8 cellular contexts compared by ENCODE assay signal in genomic region chr12:12081836-12082497, GRCh38. TPM values are rescaled to one million over a fixed set of nuclear protein-coding genes. Genes with fewer than 3 reads are reported as not detected.
A peak's percentile ranks its signal among the peaks of the same experiment; 100 is the strongest.
DNase-seq lines count a peak whose midpoint lies in the region; ATAC-seq and TF ChIP-seq lines count a peak whose summit lies in the region.

No MANE protein-coding gene starts in this region.

- H3K27me3 ChIP-seq in duodenal mucosa (ENCODE audit: control insufficient read depth in 1 of 2, insufficient read depth in 2 of 2, low read length in 2 of 2), result no peaks in the 10 kb centered on the region

- H3K4me1 ChIP-seq in duodenal mucosa (ENCODE audit: control insufficient read depth in 1 of 2, insufficient read depth in 2 of 2, low read length in 2 of 2) (peaks cover 7 to 12% of the 10 kb centered on the region in 2 donors), mucosa of descending colon (ENCODE audit: low read depth) (peaks cover 13% of the 10 kb centered on the region)

- peaks cover 0 to 22% of the 10 kb centered on the region in 2 donors for H3K36me3 ChIP-seq in duodenal mucosa (ENCODE audit: control insufficient read depth in 1 of 2, insufficient read depth in 2 of 2, low read length in 2 of 2)
- H3K36me3 ChIP-seq in mucosa of descending colon (ENCODE audit: low read depth), result no peaks in the 10 kb centered on the region

- H3K9me3 ChIP-seq in duodenal mucosa (ENCODE audit: control insufficient read depth in 1 of 2, low read length in 2 of 2) (no peaks in the 10 kb centered on the region), mucosa of descending colon (no peaks in the 10 kb centered on the region)

- no peak for TF ChIP-seq CTCF in mucosa of descending colon (IDR thresholded peaks at IDR 0.05)

- ATAC-seq in HG02610 (IDR thresholded peaks at IDR 0.05; ENCODE audit: unreplicated experiment), result peak; percentile 45
- ATAC-seq in mucosa of descending colon, result peak; percentile 95

- intact Hi-C loops in mucosa of descending colon (cut with DNase I, micrococcal nuclease), result no loop called here

- DNase-seq in ELR (ENCODE audit: low read depth) (peak; percentile 61), NCI-H748 treated with DMSO at 0.1 percent for 48 hours (lab: John Stamatoyannopoulos, UW) (peak; percentile 1), mucosa of descending colon (peak; percentile 76 to 83 (median 82)), DMS79 treated with DMSO at 0.1 percent for 48 hours (lab: John Stamatoyannopoulos, UW) (no peak)
- DNase-seq in stimulated activated CD4-positive, alpha-beta T cell treated with anti-CD3 and anti-CD28 coated beads, Interleukin-1b, Interleukin-23, amount 100 ng/mL, for 48 hours, result no peak
- DNase-seq in stimulated activated CD4-positive, alpha-beta T cell treated with anti-CD3 and anti-CD28 coated beads, Interleukin-4, amount 100 ng/mL, for 24 hours, result no peak

- H3K4me3 ChIP-seq in duodenal mucosa (ENCODE audit: low read depth in 1 of 2, low read length in 2 of 2) (no peak overlapping the region), mucosa of descending colon (no peak overlapping the region)

- H3K27ac ChIP-seq in duodenal mucosa (ENCODE audit: low read depth, low read length), result peak overlapping the region; percentile 73

- H3K9ac ChIP-seq in duodenal mucosa (ENCODE audit: low read depth in 1 of 2, low read length in 2 of 2), result peak overlapping the region in 1 of 2 donors; percentile 13

RNA-seq across cellular contexts. Expression of gene BCL2L14, which starts 11.2 kb away (rescaled TPM):
- total RNA-seq in mucosa of descending colon, result 10 to 100 TPM; 27.3 to 74.4 (median 52.7) TPM

Comparison
In these comparisons a context has a peak if more than half of its experiments do, and no peak if none do; other contexts are left out.
1. DNase-seq: peak in ELR (single experiment), NCI-H748 treated with DMSO at 0.1 percent for 48 hours (single experiment) and mucosa of descending colon (3 of 3); none in DMS79 treated with DMSO at 0.1 percent for 48 hours (single experiment), stimulated activated CD4-positive, alpha-beta T cell treated with anti-CD3 and anti-CD28 coated beads, Interleukin-1b, Interleukin-23, amount 100 ng/mL, for 48 hours (single experiment) and stimulated activated CD4-positive, alpha-beta T cell treated with anti-CD3 and anti-CD28 coated beads, Interleukin-4, amount 100 ng/mL, for 24 hours (single experiment).